ENCODE assay signal across 14 cellular contexts in the genomic region with DNA sequence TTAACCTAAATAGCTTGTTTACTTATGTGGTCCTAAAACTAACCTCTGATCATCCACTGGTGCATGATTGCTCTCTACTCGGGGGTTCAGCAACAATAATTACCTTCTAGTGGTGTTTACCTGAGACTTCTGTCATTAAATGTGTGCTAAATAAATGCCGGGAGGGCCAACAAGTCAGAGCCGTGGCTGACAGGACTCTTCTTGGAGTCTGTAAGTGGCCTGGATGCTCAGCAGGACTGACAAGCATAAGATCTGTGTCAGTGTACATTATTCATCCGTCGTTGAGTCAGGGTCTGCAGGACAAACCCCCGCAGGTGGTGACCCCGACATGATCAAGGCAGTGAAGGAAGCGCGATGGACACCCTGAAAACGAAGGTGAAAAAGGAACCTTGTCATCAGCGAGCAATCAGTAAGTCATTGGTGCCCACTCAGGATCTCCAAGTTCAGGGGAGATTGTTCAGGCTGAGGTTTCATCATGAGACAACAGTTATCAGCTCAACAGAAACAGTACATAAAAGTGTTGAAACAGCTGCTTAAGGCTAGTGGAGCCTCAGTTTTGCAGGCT.
"Had no signal": no experiment of that assay in that cellular context is flagged by ENCODE, and none has a peak within 500 bp of the region (broad histone marks: within the 10 kb centered on the region; RNA-seq: fewer than 3 reads in every experiment).

No MANE protein-coding gene starts in this region.

- DNase-seq: activated naive CD4-positive, alpha-beta T cell treated with Interleukin-2 at 50 U/mL for 16 hours; activated naive CD8-positive, alpha-beta T cell treated with anti-CD3 and anti-CD28 coated beads, Interleukin-2, amount 50 U/mL, for 24 hours; activated T-cell treated with anti-CD3 and anti-CD28 coated beads, Interleukin-2, amount 50 U/mL, for 48 hours; effector CD8-positive, alpha-beta T cell; left colon; SW 1271; tibial artery had no signal

- H3K4me1 ChIP-seq: ascending aorta had no signal

- H3K4me1 Mint-ChIP-seq: activated naive CD8-positive, alpha-beta T cell treated with anti-CD3 and anti-CD28 coated beads, Interleukin-2, amount 50 U/mL, for 24 hours; neural crest cell had no signal

- H3K27me3 Mint-ChIP-seq: activated naive CD8-positive, alpha-beta T cell treated with anti-CD3 and anti-CD28 coated beads, Interleukin-2, amount 50 U/mL, for 24 hours; memory B cell had no signal

- H3K36me3 ChIP-seq: ovary had no signal

- H3K4me3 ChIP-seq: ovary, skin epidermis, tibial artery had no signal

- H3K9me3 Mint-ChIP-seq: memory B cell had no signal

- H3K4me3 Mint-ChIP-seq: activated naive CD8-positive, alpha-beta T cell treated with anti-CD3 and anti-CD28 coated beads, Interleukin-2, amount 50 U/mL, for 24 hours; neural crest cell; T-helper 2 cell treated with Interferon-gamma antibody and Interleukin-4, amounts not matched to agents 5 μg/mL and 100 μg/mL, for 36 hours had no signal

- H3K27ac Mint-ChIP-seq: activated naive CD8-positive, alpha-beta T cell treated with anti-CD3 and anti-CD28 coated beads, Interleukin-2, amount 50 U/mL, for 24 hours; memory B cell; T-helper 2 cell treated with Interferon-gamma antibody and Interleukin-4, amounts not matched to agents 5 μg/mL and 100 μg/mL, for 36 hours had no signal

- H3K27ac ChIP-seq: ascending aorta, epithelial cell of prostate, ovary, skin epidermis, tibial artery had no signal

- H3K27me3 ChIP-seq: ascending aorta, ovary, tibial artery had no signal

- H3K9me3 ChIP-seq: ovary had no signal
